10 cellular contexts compared by ENCODE assay signal in the genomic region with DNA sequence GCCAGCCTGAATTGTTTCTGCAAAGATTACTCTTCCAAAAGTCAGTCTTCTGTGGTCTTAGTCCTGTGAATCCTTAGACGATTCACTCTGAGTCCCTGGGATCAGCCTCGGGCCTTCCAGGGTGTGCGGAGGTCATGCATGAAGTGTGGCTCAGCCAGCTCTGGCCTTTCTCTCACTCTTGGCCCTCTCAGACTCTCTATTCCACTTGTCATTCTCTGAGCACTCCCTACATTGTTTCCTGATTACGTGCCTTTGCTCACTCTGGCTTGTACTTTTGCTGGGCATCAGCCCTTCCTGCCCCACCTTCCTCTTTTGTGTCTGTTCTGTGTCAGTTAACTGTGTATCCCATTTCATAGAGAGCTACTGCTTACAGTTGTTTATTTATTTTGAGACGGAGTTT. TPM values are rescaled to one million over a fixed set of nuclear protein-coding genes. Genes with fewer than 3 reads are reported as not detected.
DNase-seq lines count a peak whose midpoint lies in the region; TF ChIP-seq lines count a peak whose summit lies in the region.
"Had no signal": no experiment of that assay in that cellular context is flagged by ENCODE, and none has a peak within 500 bp of the region (broad histone marks: within the 10 kb centered on the region; RNA-seq: fewer than 3 reads in every experiment).

No MANE protein-coding gene starts in this region.

- TF ChIP-seq CTCF in AG10803 (conservative IDR thresholded peaks at IDR 0.05; ENCODE audit: low read length) (no peak), endothelial cell (IDR thresholded peaks at IDR 0.05; ENCODE audit: unreplicated experiment) (no peak)

- H3K9me3 ChIP-seq in mesodermal cell (ENCODE audit: control insufficient read depth, low read length), result no peaks in the 10 kb centered on the region

- no peak overlapping the region for H3K4me3 ChIP-seq in AG10803 (ENCODE audit: low read length)
- no peak overlapping the region for H3K4me3 ChIP-seq in mesodermal cell (ENCODE audit: extremely low read depth, insufficient read depth, low read length, poor library complexity, severe bottlenecking)

- peak overlapping the region; percentile 93 for H3K27ac Mint-ChIP-seq in endothelial cell (ENCODE audit: unreplicated experiment)

- 85 to 92% methylated on average over 4 to 5 of the region's 5 CpGs for WGBS in mesodermal cell (ENCODE audit: insufficient coverage in 2 of 2), 2 experiments

- no peaks in the 10 kb centered on the region for H3K9me3 Mint-ChIP-seq in endothelial cell (ENCODE audit: unreplicated experiment)
- H3K9me3 Mint-ChIP-seq: immature natural killer cell had no signal

- H3K4me1 Mint-ChIP-seq in endothelial cell (ENCODE audit: unreplicated experiment), result peaks cover 85% of the 10 kb centered on the region

- peak overlapping the region; percentile 60 for H3K4me3 Mint-ChIP-seq in endothelial cell (ENCODE audit: unreplicated experiment)

- DNase-seq in AG10803 (ENCODE audit: low read depth), result peak; percentile 60
- DNase-seq in LHCN-M2 (ENCODE audit: low read depth), result peak; percentile 81
- peak; percentile 18 for DNase-seq in endothelial cell (ENCODE audit: low spot score)
- DNase-seq in DMS53 treated with DMSO at 0.1 percent for 48 hours (lab: John Stamatoyannopoulos, UW; ENCODE audit: unreplicated experiment), result no peak
- no peak for DNase-seq in SHP77 treated with DMSO at 0.1 percent for 48 hours (lab: John Stamatoyannopoulos, UW)
- DNase-seq in putamen (ENCODE audit: low spot score), result no peak
- DNase-seq in stimulated activated CD4-positive, alpha-beta T cell treated with anti-CD3 and anti-CD28 coated beads, Interleukin-4, amount 100 ng/mL, for 24 hours, result no peak
- DNase-seq: activated naive CD4-positive, alpha-beta T cell treated with anti-CD3 and anti-CD28 coated beads, Interleukin-2, amount 50 U/mL, for 16 hours; immature natural killer cell had no signal

- H3K36me3 Mint-ChIP-seq in endothelial cell (ENCODE audit: low read depth, unreplicated experiment), result peaks cover 24% of the 10 kb centered on the region

- H3K27me3 Mint-ChIP-seq in endothelial cell (ENCODE audit: unreplicated experiment), result peaks cover 21% of the 10 kb centered on the region

- no peaks in the 10 kb centered on the region for H3K36me3 ChIP-seq in mesodermal cell (ENCODE audit: control insufficient read depth, insufficient read depth, low read length)

- peaks cover 23% of the 10 kb centered on the region for H3K4me1 ChIP-seq in mesodermal cell (ENCODE audit: control insufficient read depth, insufficient read depth, low read length, poor library complexity, severe bottlenecking)

- H3K27ac ChIP-seq in mesodermal cell (ENCODE audit: low read depth, low read length, severe bottlenecking), result peak overlapping the region; percentile 24

RNA-seq across cellular contexts. Expression of a gene that starts 36.0 kb away (rescaled TPM):
- total RNA-seq in LHCN-M2 (2014; rRNA removed) (51.6 and 63.7 TPM in 2 replicates), endothelial cell (ENCODE audit: unreplicated experiment) (169 TPM)
- 114 TPM for polyA plus RNA-seq in LHCN-M2 (2012)
- polyA plus RNA-seq in mesodermal cell (2013, experiment 1 of 2), result 61.6 TPM
- polyA plus RNA-seq in mesodermal cell (2013, experiment 2 of 2), result 57.3 TPM

Comparison
In these comparisons a context has a peak if more than half of its experiments do, and no peak if none do; other contexts are left out.
1. DNase-seq: peak in AG10803 (single experiment), LHCN-M2 (single experiment) and endothelial cell (single experiment); none in DMS53 treated with DMSO at 0.1 percent for 48 hours (single experiment), SHP77 treated with DMSO at 0.1 percent for 48 hours (single experiment), putamen (single experiment) and stimulated activated CD4-positive, alpha-beta T cell treated with anti-CD3 and anti-CD28 coated beads, Interleukin-4, amount 100 ng/mL, for 24 hours (single experiment).